Comparison of ENCODE assay signal across 8 cellular contexts in genomic region chr16:1772908-1773702, GRCh38. TPM values are rescaled to one million over a fixed set of nuclear protein-coding genes. Genes with fewer than 3 reads are reported as not detected.
DNase-seq lines count a peak whose midpoint lies in the region; ATAC-seq and TF ChIP-seq lines count a peak whose summit lies in the region.

Gene MRPS34, minus strand, starts transcription at chr16:1773134. Its CDS starts 15 bp downstream, at chr16:1773119.

- ATAC-seq in GM21515 (IDR thresholded peaks at IDR 0.05; ENCODE audit: unreplicated experiment): peak; percentile 44
- ATAC-seq in foreskin keratinocyte: peak; percentile 45

- no peaks in the 10 kb centered on the region for H3K4me1 Mint-ChIP-seq in Caco-2 (ENCODE audit: low read depth, unreplicated experiment)

- no peaks in the 10 kb centered on the region for H3K27me3 ChIP-seq in Caco-2 (replicated peaks; ENCODE audit: control insufficient read depth, insufficient read depth, low read length)
- no peaks in the 10 kb centered on the region for H3K27me3 ChIP-seq in foreskin keratinocyte
- H3K27me3 ChIP-seq in neuron (ENCODE audit: insufficient read depth, low read length): no peaks in the 10 kb centered on the region

- peaks cover 79% of the 10 kb centered on the region for H3K36me3 Mint-ChIP-seq in Caco-2 (ENCODE audit: insufficient read depth, unreplicated experiment)

- intact Hi-C loops in Caco-2 (cut with micrococcal nuclease; ENCODE audit: unreplicated experiment): loop anchor here (1.0 kb wide), 1 partner anchor 9 kb away; the partner anchor contains the start of genes NUBP2 and SPSB3

- H3K36me3 ChIP-seq in Caco-2 (ENCODE audit: control insufficient read depth, insufficient read depth, low read length) (no peaks in the 10 kb centered on the region), neuron (ENCODE audit: insufficient read depth, low read length) (peaks cover 46% of the 10 kb centered on the region)

- H3K4me3 ChIP-seq in Caco-2 (ENCODE audit: low read depth, low read length): peak within 1 kb of the TSS; percentile 93
- peak within 1 kb of the TSS; percentile 94 for H3K4me3 ChIP-seq in LNCaP clone FGC (ENCODE audit: low read depth, low read length)
- H3K4me3 ChIP-seq in neuron (ENCODE audit: low read length): peak within 1 kb of the TSS; percentile 87

- no peaks in the 10 kb centered on the region for H3K27me3 Mint-ChIP-seq in Caco-2 (ENCODE audit: insufficient read depth, unreplicated experiment)

- POLR2A ChIA-PET in Caco-2 (lab: Charles Lee): interaction anchor here (0.6 to 2.0 kb wide), 3 partner anchors 10 to 127 kb away, joined by 4 to 18 read pairs (median 4); partner anchors contain the start of genes MAPK8IP3, NUBP2 and SPSB3

- DNase-seq in Caco-2 (peak; percentile 83 to 93), LNCaP clone FGC (ENCODE audit: low read depth) (peak; percentile 59), SHP77 (lab: John Stamatoyannopoulos, UW) (peak; percentile 66 to 74), activated gamma-delta T cell treated with Interleukin-2 at 50 U/mL for 16 hours (peak; percentile 74), foreskin keratinocyte (peak; percentile 56 to 80), stromal cell of bone marrow (ENCODE audit: low read depth) (peak; percentile 57)

- TSS peak; percentile 17 for BruUV-seq in Caco-2 (replicated peaks; lab: Mats Ljungman, UMichigan)

- H3K27ac ChIP-seq in foreskin keratinocyte: peak within 1 kb of the TSS; percentile 61

- CTCF ChIA-PET in Caco-2 (lab: Charles Lee): interaction anchor here (0.7 to 1.6 kb wide), 4 partner anchors 9 to 89 kb away, joined by 3 to 14 read pairs (median 7); partner anchors contain the start of genes NUBP2 and SPSB3

- TF ChIP-seq CTCF in Caco-2 (IDR thresholded peaks at IDR 0.05; ENCODE audit: insufficient read depth in 1 of 2, low read depth in 1 of 2, low read length in 1 of 2, severe bottlenecking in 1 of 2, unreplicated experiment in 1 of 2) (peak; percentile 64 to 89), LNCaP clone FGC (IDR thresholded peaks at IDR 0.05; ENCODE audit: control insufficient read depth, extremely low read depth, insufficient read depth) (peak; percentile 85), foreskin keratinocyte (conservative IDR thresholded peaks at IDR 0.05) (peak; percentile 85)

- H3K4me1 ChIP-seq in Caco-2: peaks cover 8% of the 10 kb centered on the region
- H3K4me1 ChIP-seq in foreskin keratinocyte: no peaks in the 10 kb centered on the region
- peaks cover 19% of the 10 kb centered on the region for H3K4me1 ChIP-seq in neuron (ENCODE audit: insufficient read depth, low read length)

- no peaks in the 10 kb centered on the region for H3K9me3 Mint-ChIP-seq in Caco-2 (ENCODE audit: unreplicated experiment)

- H3K27ac Mint-ChIP-seq in Caco-2 (ENCODE audit: unreplicated experiment): peak within 1 kb of the TSS; percentile 63

- peak within 1 kb of the TSS; percentile 54 for H2AFZ ChIP-seq in neuron (ENCODE audit: low read depth, low read length)

- H3K9me3 ChIP-seq in Caco-2: no peaks in the 10 kb centered on the region
- no peaks in the 10 kb centered on the region for H3K9me3 ChIP-seq in neuron (ENCODE audit: low read length)

- H3K4me3 Mint-ChIP-seq in Caco-2 (ENCODE audit: unreplicated experiment): peak within 1 kb of the TSS; percentile 78

RNA-seq across cellular contexts. Expression of gene MRPS34, which starts in this region (rescaled TPM):
- total RNA-seq in Caco-2 (2022) (105 and 109 TPM in 2 replicates), foreskin keratinocyte (139 and 174 TPM in 2 replicates)
- polyA plus RNA-seq in foreskin keratinocyte: 223 and 236 TPM in 2 replicates

Comparison
In these comparisons a context has a peak if more than half of its experiments do, and no peak if none do; other contexts are left out.
1. Peak in every context shown above with its lines: DNase-seq, ATAC-seq, H3K4me3 ChIP-seq and H3K27ac ChIP-seq.